In the genomic region with DNA sequence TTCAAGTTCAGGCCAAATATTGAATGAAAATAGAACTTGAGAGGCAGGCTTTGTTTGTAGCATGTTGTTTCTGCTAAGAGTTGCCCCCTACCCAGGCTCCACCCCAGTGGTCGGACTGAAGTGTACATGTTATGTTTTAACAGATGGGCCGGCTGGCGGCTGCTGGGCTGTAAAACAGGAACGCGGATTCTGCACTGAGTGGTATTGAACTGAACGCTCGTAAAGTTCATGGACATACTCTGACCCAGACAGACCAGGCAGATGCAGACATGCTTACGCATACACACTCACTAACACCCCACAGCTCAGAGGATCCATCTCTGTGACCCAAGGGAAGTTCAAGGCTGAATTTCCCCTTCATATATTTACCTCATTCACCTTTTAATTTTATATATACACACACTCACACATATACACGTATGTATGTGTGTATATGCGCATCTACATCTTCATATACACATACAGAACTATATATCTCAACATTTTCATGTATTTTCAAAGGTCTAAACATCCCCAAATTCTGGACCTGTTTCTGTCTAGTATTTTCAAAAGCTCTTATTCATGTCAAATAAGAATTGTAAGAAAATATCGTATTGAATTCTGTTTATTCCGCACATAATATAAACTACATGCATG, we compare ENCODE assay signal across 8 cellular contexts. TPM values are rescaled to one million over a fixed set of nuclear protein-coding genes. Genes with fewer than 3 reads are reported as not detected.
DNase-seq lines count a peak whose midpoint lies in the region; ATAC-seq and TF ChIP-seq lines count a peak whose summit lies in the region.

No MANE protein-coding gene starts in this region.

- H3K4me1 ChIP-seq in right lobe of liver (peaks cover 0 to 9% (median 1%) of the 10 kb centered on the region in 4 donors), upper lobe of left lung (peaks cover 13 to 21% (median 17%) of the 10 kb centered on the region in 4 donors)

- peaks cover 32% of the 10 kb centered on the region for H3K4me1 Mint-ChIP-seq in activated naive CD8-positive, alpha-beta T cell treated with anti-CD3 and anti-CD28 coated beads for 36 hours

- H3K36me3 Mint-ChIP-seq in activated naive CD8-positive, alpha-beta T cell treated with anti-CD3 and anti-CD28 coated beads for 36 hours, result no peaks in the 10 kb centered on the region

- TF ChIP-seq POLR2A in right lobe of liver (IDR thresholded peaks at IDR 0.05) (no peak), upper lobe of left lung (IDR thresholded peaks at IDR 0.05) (no peak)

- intact Hi-C loops in right lobe of liver (cut with DNase I), result no loop called here

- no peaks in the 10 kb centered on the region for H3K9me3 Mint-ChIP-seq in activated naive CD8-positive, alpha-beta T cell treated with anti-CD3 and anti-CD28 coated beads for 36 hours

- H3K27me3 Mint-ChIP-seq in activated naive CD8-positive, alpha-beta T cell treated with anti-CD3 and anti-CD28 coated beads for 36 hours, result peaks cover 16% of the 10 kb centered on the region

- peak overlapping the region; percentile 89 for H3K4me3 Mint-ChIP-seq in activated naive CD8-positive, alpha-beta T cell treated with anti-CD3 and anti-CD28 coated beads for 36 hours

- no peak overlapping the region for H3K27ac Mint-ChIP-seq in activated naive CD8-positive, alpha-beta T cell treated with anti-CD3 and anti-CD28 coated beads for 36 hours

- no peaks in the 10 kb centered on the region for H3K9me3 ChIP-seq in MG63
- H3K9me3 ChIP-seq in right lobe of liver, result no peaks in the 10 kb centered on the region
- no peaks in the 10 kb centered on the region for H3K9me3 ChIP-seq in upper lobe of left lung

- no peak for ATAC-seq in right lobe of liver
- no peak for ATAC-seq in upper lobe of left lung (ENCODE audit: low FRiP score in 2 of 2)
- no peak for ATAC-seq in GM21390 (IDR thresholded peaks at IDR 0.05; ENCODE audit: unreplicated experiment)
- ATAC-seq in HG03139 (IDR thresholded peaks at IDR 0.05; ENCODE audit: unreplicated experiment), result no peak

- H3K4me3 ChIP-seq in MG63, result peak overlapping the region; percentile 96
- H3K4me3 ChIP-seq in right lobe of liver, result peak overlapping the region in 2 of 3 donors; percentile 61 to 75
- peak overlapping the region in 3 of 4 donors; percentile 59 to 83 (median 69) for H3K4me3 ChIP-seq in upper lobe of left lung

- no peak for TF ChIP-seq CTCF in right lobe of liver (IDR thresholded peaks at IDR 0.05)
- TF ChIP-seq CTCF in upper lobe of left lung (IDR thresholded peaks at IDR 0.05), result no peak

- H3K27ac ChIP-seq in right lobe of liver (no peak overlapping the region), upper lobe of left lung (no peak overlapping the region)

- peak; percentile 81 for DNase-seq in EL
- no peak for DNase-seq in MG63
- no peak for DNase-seq in activated naive CD8-positive, alpha-beta T cell treated with anti-CD3 and anti-CD28 coated beads for 36 hours
- DNase-seq in right lobe of liver, result peak in 1 of 3 donors; percentile 20
- DNase-seq in upper lobe of left lung, result peak; percentile 6 to 29
- no peak for DNase-seq in NCI-H510A treated with DMSO at 0.1 percent for 48 hours (lab: John Stamatoyannopoulos, UW)

- H3K27me3 ChIP-seq in MG63 (no peaks in the 10 kb centered on the region), right lobe of liver (no peaks in the 10 kb centered on the region), upper lobe of left lung (no peaks in the 10 kb centered on the region)

- WGBS in right lobe of liver (ENCODE audit: insufficient coverage, low coverage, low lambda C conversion rate, missing lambda C conversion rate), result 35% methylated on average over 10 of the region's 12 CpGs
- WGBS in upper lobe of left lung, 2 donors, result 41 to 49% methylated on average over 12 of the region's 12 CpGs

- TF ChIP-seq EP300 in upper lobe of left lung (IDR thresholded peaks at IDR 0.05), result no peak

- H3K36me3 ChIP-seq in MG63 (no peaks in the 10 kb centered on the region), right lobe of liver (no peaks in the 10 kb centered on the region), upper lobe of left lung (no peaks in the 10 kb centered on the region)

RNA-seq across cellular contexts. Expression of gene MARCHF3, which starts 1.4 kb away (rescaled TPM):
- 5.2 and 6.9 TPM in 2 replicates for total RNA-seq in MG63 (2014; rRNA removed; shearing (Covaris generic); ENCODE audit: low replicate concordance)
- 1 to 10 TPM; 5.7 to 8.1 TPM for total RNA-seq in activated naive CD8-positive, alpha-beta T cell treated with anti-CD3 and anti-CD28 coated beads for 36 hours
- total RNA-seq in right lobe of liver (1 to 10 TPM in 3 of 6 experiments, under 1 TPM in 3; 0.33 to 4.3 (median 0.77) TPM), upper lobe of left lung (10 to 100 TPM in 1 of 6 donors, 1 to 10 TPM in 5; 2.1 to 16.2 (median 6.7) TPM)

RNA-seq across cellular contexts. Expression of gene C5orf63, which starts 44.4 kb away (rescaled TPM):
- 2.5 and 12.2 TPM in 2 replicates for total RNA-seq in MG63 (2014; rRNA removed; shearing (Covaris generic); ENCODE audit: low replicate concordance)
- 10 to 100 TPM in 1 of 2 experiments, 1 to 10 TPM in 1; 8.2 to 10.9 TPM for total RNA-seq in activated naive CD8-positive, alpha-beta T cell treated with anti-CD3 and anti-CD28 coated beads for 36 hours
- total RNA-seq in right lobe of liver, result 1 to 10 TPM; 1.9 to 6.2 (median 3.7) TPM
- total RNA-seq in upper lobe of left lung, result 10 to 100 TPM in 1 of 6 donors, 1 to 10 TPM in 5; 1.9 to 13.6 (median 6.1) TPM

Comparison
In these comparisons a context has a peak if more than half of its experiments do, and no peak if none do; other contexts are left out.
1. DNase-seq: peak in EL (single experiment) and upper lobe of left lung (2 of 2); none in MG63 (single experiment), activated naive CD8-positive, alpha-beta T cell treated with anti-CD3 and anti-CD28 coated beads for 36 hours (single experiment) and NCI-H510A treated with DMSO at 0.1 percent for 48 hours (single experiment).
2. Peak in every context shown above with its lines, with median percentiles within 50 percentile points of each other: H3K4me3 ChIP-seq.